In the genomic region with DNA sequence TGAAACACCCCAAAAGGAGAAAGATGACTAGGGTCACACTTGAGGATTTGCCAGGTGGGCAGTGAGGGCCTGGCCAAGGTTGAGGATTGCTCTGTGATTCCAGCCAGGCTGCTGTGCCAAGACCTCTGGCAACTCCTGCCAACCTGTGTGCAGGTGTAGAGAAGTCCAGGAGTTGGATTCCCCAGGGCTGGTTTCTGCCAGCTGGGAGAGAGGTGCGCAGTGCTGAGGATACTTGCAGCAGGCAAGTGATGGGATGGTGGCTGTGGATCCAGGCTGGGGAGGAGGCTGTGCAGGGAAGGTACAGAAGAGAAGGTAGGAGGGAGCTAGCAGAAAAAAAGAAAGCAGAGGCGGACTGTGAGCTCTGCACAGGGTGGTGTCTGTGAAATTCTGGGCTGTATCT, we compare ENCODE assay signal across 22 cellular contexts. TPM values are rescaled to one million over a fixed set of nuclear protein-coding genes. Genes with fewer than 3 reads are reported as not detected.
A peak's percentile ranks its signal among the peaks of the same experiment; 100 is the strongest.
DNase-seq lines count a peak whose midpoint lies in the region; ATAC-seq and TF ChIP-seq lines count a peak whose summit lies in the region.
"Had no signal": no experiment of that assay in that cellular context is flagged by ENCODE, and none has a peak within 500 bp of the region (broad histone marks: within the 10 kb centered on the region; RNA-seq: fewer than 3 reads in every experiment).

No MANE protein-coding gene starts in this region.

- peaks cover 97% of the 10 kb centered on the region for H4K20me1 ChIP-seq in neural progenitor cell (ENCODE audit: low read depth)

- H3K9me3 ChIP-seq in CD4-positive, alpha-beta T cell (ENCODE audit: control insufficient read depth, low read length) = no peaks in the 10 kb centered on the region
- no peaks in the 10 kb centered on the region for H3K9me3 ChIP-seq in neural progenitor cell (ENCODE audit: low read depth)
- H3K9me3 ChIP-seq: BE2C, gastroesophageal sphincter, prostate gland had no signal

- H3K27ac ChIP-seq in CD4-positive, alpha-beta T cell (ENCODE audit: low read depth, low read length) = no peak overlapping the region
- H3K27ac ChIP-seq in RWPE1 (peak overlapping the region; percentile 61), neural progenitor cell (no peak overlapping the region)
- H3K27ac ChIP-seq: gastroesophageal sphincter, prostate gland, SK-N-MC had no signal

- CTCF ChIA-PET in CD4-positive, alpha-beta T cell (lab: Charles Lee) = interaction anchor here (3.8 to 4.5 kb wide), 2 partner anchors 12 to 13 kb away, joined by 27 to 48 read pairs; no protein-coding TSS in a partner anchor
- CTCF ChIA-PET in RWPE1 (lab: Yijun Ruan, JAX) = interaction anchor here (0.8 to 2.2 kb wide), 4 partner anchors 12 to 41 kb away, joined by 3 to 10 read pairs (median 6); partner anchors contain the start of gene CTCF

- peaks cover 14% of the 10 kb centered on the region for H3K27me3 Mint-ChIP-seq in CD4-positive, alpha-beta T cell
- H3K27me3 Mint-ChIP-seq in endothelial cell (ENCODE audit: unreplicated experiment) = peaks cover 39% of the 10 kb centered on the region
- peaks cover 37% of the 10 kb centered on the region for H3K27me3 Mint-ChIP-seq in neural progenitor cell (ENCODE audit: insufficient read depth, low read depth)

- no peak overlapping the region for H3K4me2 ChIP-seq in neural progenitor cell

- H3K4me3 Mint-ChIP-seq in CD4-positive, alpha-beta T cell = peak overlapping the region; percentile 86
- H3K4me3 Mint-ChIP-seq in endothelial cell (ENCODE audit: unreplicated experiment) = peak overlapping the region; percentile 57
- H3K4me3 Mint-ChIP-seq in neural progenitor cell = peak overlapping the region; percentile 12

- H3K79me2 ChIP-seq in neural progenitor cell (ENCODE audit: low read depth) = no peaks in the 10 kb centered on the region

- DNase-seq in CD4-positive, alpha-beta T cell = no peak
- DNase-seq in RWPE1 (ENCODE audit: low spot score) = no peak
- DNase-seq in endothelial cell (ENCODE audit: low spot score) = no peak
- no peak for DNase-seq in neural progenitor cell (ENCODE audit: low spot score)
- DNase-seq in KG1 (lab: John Stamatoyannopoulos, UW) = no peak
- no peak for DNase-seq in NCI-H2227 (lab: John Stamatoyannopoulos, UW; ENCODE audit: unreplicated experiment)
- DNase-seq in A172 (ENCODE audit: low spot score) = no peak
- DNase-seq: activated CD4-positive, alpha-beta T cell treated with anti-CD3 and anti-CD28 coated beads, Interleukin-2, amount 50 U/mL, for 1 hour; activated CD8-positive, alpha-beta memory T cell treated with anti-CD3 and anti-CD28 coated beads, Interleukin-2, amount 50 U/mL, for 48 hours; activated naive CD4-positive, alpha-beta T cell; BE2C; Kasumi-1; NCI-H1105; NCI-H524; stimulated activated CD8-positive, alpha-beta memory T cell treated with anti-CD3 and anti-CD28 coated beads, Interleukin-4, amount 100 ng/mL, for 48 hours had no signal

- no peaks in the 10 kb centered on the region for H3K36me3 Mint-ChIP-seq in CD4-positive, alpha-beta T cell (ENCODE audit: low read depth)
- H3K36me3 Mint-ChIP-seq in endothelial cell (ENCODE audit: low read depth, unreplicated experiment) (peaks cover 14% of the 10 kb centered on the region), neural progenitor cell (peaks cover 5% of the 10 kb centered on the region)

- no peak for ATAC-seq in CD4-positive, alpha-beta T cell (ENCODE audit: poor library complexity)
- no peak for ATAC-seq in GM18517 (IDR thresholded peaks at IDR 0.05; ENCODE audit: unreplicated experiment)
- ATAC-seq: gastroesophageal sphincter, Panc1 had no signal

- H3K27me3 ChIP-seq in CD4-positive, alpha-beta T cell (ENCODE audit: control insufficient read depth, insufficient read depth, low read length) = peaks cover 13% of the 10 kb centered on the region
- peaks cover 100% of the 10 kb centered on the region for H3K27me3 ChIP-seq in neural progenitor cell
- H3K27me3 ChIP-seq: BE2C, gastroesophageal sphincter had no signal

- peaks cover 51% of the 10 kb centered on the region for H3K4me1 Mint-ChIP-seq in CD4-positive, alpha-beta T cell (ENCODE audit: low read depth)
- peaks cover 55% of the 10 kb centered on the region for H3K4me1 Mint-ChIP-seq in endothelial cell (ENCODE audit: unreplicated experiment)
- peaks cover 21% of the 10 kb centered on the region for H3K4me1 Mint-ChIP-seq in neural progenitor cell

- no peak overlapping the region for H2AFZ ChIP-seq in neural progenitor cell (replicated peaks)

- TF ChIP-seq CTCF in CD4-positive, alpha-beta T cell (IDR thresholded peaks at IDR 0.05) = no peak
- TF ChIP-seq CTCF in RWPE1 (conservative IDR thresholded peaks at IDR 0.05; ENCODE audit: low read depth) (no peak), endothelial cell (IDR thresholded peaks at IDR 0.05; ENCODE audit: unreplicated experiment) (no peak), neural progenitor cell (IDR thresholded peaks at IDR 0.05) (no peak)

- peak overlapping the region; percentile 66 for H3K27ac Mint-ChIP-seq in CD4-positive, alpha-beta T cell
- H3K27ac Mint-ChIP-seq in endothelial cell (ENCODE audit: unreplicated experiment) = peak overlapping the region; percentile 23
- no peak overlapping the region for H3K27ac Mint-ChIP-seq in neural progenitor cell

- no peaks in the 10 kb centered on the region for H3K9me3 Mint-ChIP-seq in CD4-positive, alpha-beta T cell
- H3K9me3 Mint-ChIP-seq in endothelial cell (ENCODE audit: unreplicated experiment) = no peaks in the 10 kb centered on the region
- H3K9me3 Mint-ChIP-seq in neural progenitor cell = no peaks in the 10 kb centered on the region

- no peak overlapping the region for H3K4me3 ChIP-seq in neural progenitor cell
- H3K4me3 ChIP-seq: gastroesophageal sphincter, prostate gland, SK-N-MC had no signal

- H3K9ac ChIP-seq in neural progenitor cell = no peak overlapping the region

- H3F3A ChIP-seq in neural progenitor cell (ENCODE audit: low read depth) = peaks cover 35% of the 10 kb centered on the region

- peaks cover 8% of the 10 kb centered on the region for H3K4me1 ChIP-seq in neural progenitor cell
- H3K4me1 ChIP-seq: BE2C had no signal

- H3K36me3 ChIP-seq in neural progenitor cell = no peaks in the 10 kb centered on the region
- H3K36me3 ChIP-seq: prostate gland had no signal

- POLR2A ChIA-PET in CD4-positive, alpha-beta T cell (lab: Charles Lee) = interaction anchor here (3.2 kb wide), 1 partner anchor 9 kb away, joined by 8 read pairs; no protein-coding TSS in a partner anchor
- POLR2A ChIA-PET in RWPE1 (lab: Yijun Ruan, JAX; ENCODE audit: low non-redundant PET) = interaction anchor here (0.6 kb wide), 1 partner anchor 55 kb away, joined by 4 read pairs; no protein-coding TSS in a partner anchor

- intact Hi-C loops in CD4-positive, alpha-beta T cell (cut with DNase I, micrococcal nuclease) = no loop called here

RNA-seq across cellular contexts. Expression of gene RIPOR1, which starts 6.6 kb away (rescaled TPM):
- total RNA-seq in CD4-positive, alpha-beta T cell = 10 to 100 TPM; 21.3 to 25.4 TPM
- total RNA-seq in endothelial cell (ENCODE audit: unreplicated experiment) = 184 TPM
- total RNA-seq in neural progenitor cell (ENCODE audit: low replicate concordance) = 8.7 and 13.5 TPM in 2 replicates
- total RNA-seq in A172 (2014; rRNA removed; shearing (Covaris generic)) = 21.6 and 31.6 TPM in 2 replicates

RNA-seq across cellular contexts. Expression of gene CTCF, which starts 27.1 kb away (rescaled TPM):
- 10 to 100 TPM; 43.8 to 46.4 TPM for total RNA-seq in CD4-positive, alpha-beta T cell
- total RNA-seq in endothelial cell (ENCODE audit: unreplicated experiment) = 40.1 TPM
- 75.7 and 76.3 TPM in 2 replicates for total RNA-seq in neural progenitor cell (ENCODE audit: low replicate concordance)
- total RNA-seq in A172 (2014; rRNA removed; shearing (Covaris generic)) = 29.7 and 30.3 TPM in 2 replicates

RNA-seq across cellular contexts. Expression of gene AGRP, which starts 51.9 kb away (rescaled TPM):
- not detected for total RNA-seq in CD4-positive, alpha-beta T cell
- total RNA-seq in endothelial cell (ENCODE audit: unreplicated experiment) (not detected), neural progenitor cell (ENCODE audit: low replicate concordance) (not detected in 2 replicates)
- not detected in 2 replicates for total RNA-seq in A172 (2014; rRNA removed; shearing (Covaris generic))
- total RNA-seq: dermis microvascular lymphatic vessel endothelial cell, gastroesophageal sphincter, temporal lobe had no signal

RNA-seq across cellular contexts. Expression of gene ATP6V0D1, which starts 54.2 kb away (rescaled TPM):
- total RNA-seq in CD4-positive, alpha-beta T cell = 10 to 100 TPM; 39.4 to 41.7 TPM
- total RNA-seq in endothelial cell (ENCODE audit: unreplicated experiment) = 107 TPM
- total RNA-seq in neural progenitor cell (ENCODE audit: low replicate concordance) = 29.7 and 42.0 TPM in 2 replicates
- 66.8 and 77.5 TPM in 2 replicates for total RNA-seq in A172 (2014; rRNA removed; shearing (Covaris generic))

Comparison
In these comparisons a context has a peak if more than half of its experiments do, and no peak if none do; other contexts are left out.
1. H3K4me3 Mint-ChIP-seq: peak in every context shown above with its lines; median percentile 86 in CD4-positive, alpha-beta T cell; 57 in endothelial cell; 12 in neural progenitor cell.